In genomic region chrX:45445745-45446412, GRCh38 we compare ENCODE assay signal across 12 cellular contexts.
DNase-seq lines count a peak whose midpoint lies in the region; ATAC-seq, FAIRE-seq and TF ChIP-seq lines count a peak whose summit lies in the region.
"Had no signal": no experiment of that assay in that cellular context is flagged by ENCODE, and none has a peak within 500 bp of the region (broad histone marks: within the 10 kb centered on the region; RNA-seq: fewer than 3 reads in every experiment).

No MANE protein-coding gene starts in this region.

- no peak overlapping the region for H3K27ac ChIP-seq in fibroblast of lung (ENCODE audit: insufficient read depth, low read length)
- H3K27ac ChIP-seq: lower lobe of right lung had no signal

- no peaks in the 10 kb centered on the region for H3K36me3 ChIP-seq in fibroblast of lung (ENCODE audit: control insufficient read depth, insufficient read depth, low read length)
- H3K36me3 ChIP-seq: lower lobe of right lung had no signal

- no peaks in the 10 kb centered on the region for H3K4me1 ChIP-seq in fibroblast of lung (ENCODE audit: control insufficient read depth, extremely low read depth, insufficient read depth, low read length)
- H3K4me1 ChIP-seq: lower lobe of right lung had no signal

- no peaks in the 10 kb centered on the region for H3K79me2 ChIP-seq in fibroblast of lung (ENCODE audit: control insufficient read depth, insufficient read depth, low read length)

- peak; percentile 95 for ATAC-seq in stimulated activated effector memory CD8-positive, alpha-beta T cell treated with anti-CD3 and anti-CD28 coated beads, Interleukin-12 subunit alpha, Interleukin-12 subunit beta, amount 100 ng/mL, for 72 hours

- H3K4me3 Mint-ChIP-seq in stimulated activated effector memory CD8-positive, alpha-beta T cell treated with anti-CD3 and anti-CD28 coated beads, Interleukin-12 subunit alpha, Interleukin-12 subunit beta, amount 100 ng/mL, for 72 hours: no peak overlapping the region

- H3K9ac ChIP-seq in fibroblast of lung (ENCODE audit: insufficient read depth, low read length): no peak overlapping the region

- no peaks in the 10 kb centered on the region for H3K9me3 ChIP-seq in fibroblast of lung (ENCODE audit: control insufficient read depth, insufficient read depth, low read depth, low read length)
- H3K9me3 ChIP-seq: lower lobe of right lung had no signal

- no peak for TF ChIP-seq CTCF in fibroblast of lung (conservative IDR thresholded peaks at IDR 0.05 in 1 of 2, IDR thresholded peaks at IDR 0.05 in 1 of 2; ENCODE audit: low read depth in 1 of 2, low read length in 2 of 2)

- FAIRE-seq in RCC 7860 (lab: Jason Lieb, UNC): peak; percentile 98
- FAIRE-seq: A204.1 had no signal

- H4K20me1 ChIP-seq in fibroblast of lung (ENCODE audit: control insufficient read depth, extremely low read depth, insufficient read depth, low read length): no peaks in the 10 kb centered on the region

- H2AFZ ChIP-seq in fibroblast of lung (ENCODE audit: low read length): no peak overlapping the region

- H3K27ac Mint-ChIP-seq in stimulated activated effector memory CD8-positive, alpha-beta T cell treated with anti-CD3 and anti-CD28 coated beads, Interleukin-12 subunit alpha, Interleukin-12 subunit beta, amount 100 ng/mL, for 72 hours: no peak overlapping the region

- H3K27me3 ChIP-seq in fibroblast of lung (ENCODE audit: control insufficient read depth, insufficient read depth, low read length): no peaks in the 10 kb centered on the region

- H3K4me2 ChIP-seq in fibroblast of lung (ENCODE audit: extremely low read depth, insufficient read depth, low read length): no peak overlapping the region

- peak; percentile 3 for DNase-seq in SKM-1 treated with dmso at 0.1 percent for 144 hours (lab: John Stamatoyannopoulos, UW; ENCODE audit: unreplicated experiment)
- DNase-seq in SKM-1 (lab: John Stamatoyannopoulos, UW; ENCODE audit: unreplicated experiment): no peak
- peak; percentile 81 for DNase-seq in RCC 7860 (ENCODE audit: low spot score)
- DNase-seq in fibroblast of lung (ENCODE audit: low read depth in 2 of 2): peak; percentile 70 to 89
- no peak for DNase-seq in stimulated activated effector memory CD8-positive, alpha-beta T cell treated with anti-CD3 and anti-CD28 coated beads, Interleukin-12 subunit alpha, Interleukin-12 subunit beta, amount 100 ng/mL, for 72 hours (ENCODE audit: low spot score in 2 of 2)
- no peak for DNase-seq in stimulated activated naive CD4-positive, alpha-beta T cell (lab: John Stamatoyannopoulos, UW)
- no peak for DNase-seq in SHP77 (lab: John Stamatoyannopoulos, UW)
- DNase-seq in NCI-H69 (lab: John Stamatoyannopoulos, UW): no peak
- DNase-seq: lower lobe of right lung, NCI-H1105, T-helper 9 cell had no signal

- H3K9me3 Mint-ChIP-seq in stimulated activated effector memory CD8-positive, alpha-beta T cell treated with anti-CD3 and anti-CD28 coated beads, Interleukin-12 subunit alpha, Interleukin-12 subunit beta, amount 100 ng/mL, for 72 hours: no peaks in the 10 kb centered on the region

- H3K4me1 Mint-ChIP-seq in stimulated activated effector memory CD8-positive, alpha-beta T cell treated with anti-CD3 and anti-CD28 coated beads, Interleukin-12 subunit alpha, Interleukin-12 subunit beta, amount 100 ng/mL, for 72 hours: peaks cover 6% of the 10 kb centered on the region

- H3K36me3 Mint-ChIP-seq in stimulated activated effector memory CD8-positive, alpha-beta T cell treated with anti-CD3 and anti-CD28 coated beads, Interleukin-12 subunit alpha, Interleukin-12 subunit beta, amount 100 ng/mL, for 72 hours: no peaks in the 10 kb centered on the region

- no peak overlapping the region for H3K4me3 ChIP-seq in fibroblast of lung (replicated peaks in 1 of 4; ENCODE audit: control extremely low read depth in 1 of 4, insufficient read depth in 1 of 4, low read depth in 3 of 4, low read length in 4 of 4)
- H3K4me3 ChIP-seq: lower lobe of right lung had no signal

Comparison
In these comparisons a context has a peak if more than half of its experiments do, and no peak if none do; other contexts are left out.
1. DNase-seq: peak in SKM-1 treated with dmso at 0.1 percent for 144 hours (single experiment), RCC 7860 (single experiment) and fibroblast of lung (2 of 2); none in SKM-1 (single experiment), stimulated activated effector memory CD8-positive, alpha-beta T cell treated with anti-CD3 and anti-CD28 coated beads, Interleukin-12 subunit alpha, Interleukin-12 subunit beta, amount 100 ng/mL, for 72 hours (0 of 2), stimulated activated naive CD4-positive, alpha-beta T cell (0 of 6), SHP77 (0 of 2) and NCI-H69 (single experiment).